11 cellular contexts compared by ENCODE assay signal in genomic region chr19:15025237-15025636, GRCh38. TPM values are rescaled to one million over a fixed set of nuclear protein-coding genes. Genes with fewer than 3 reads are reported as not detected.
DNase-seq lines count a peak whose midpoint lies in the region; ATAC-seq and TF ChIP-seq lines count a peak whose summit lies in the region.
"Had no signal": no experiment of that assay in that cellular context is flagged by ENCODE, and none has a peak within 500 bp of the region (broad histone marks: within the 10 kb centered on the region; RNA-seq: fewer than 3 reads in every experiment).

No MANE protein-coding gene starts in this region.

- H3K4me1 Mint-ChIP-seq in CD8-positive, alpha-beta T cell (ENCODE audit: low read depth) = no peaks in the 10 kb centered on the region

- H3K27me3 Mint-ChIP-seq in CD8-positive, alpha-beta T cell (ENCODE audit: low read depth) = peaks cover 5% of the 10 kb centered on the region

- intact Hi-C loops in Panc1 (cut with micrococcal nuclease; ENCODE audit: unreplicated experiment) = loop anchor here (10.0 kb wide), 1 partner anchor 110 kb away; no protein-coding TSS in a partner anchor
- intact Hi-C loops in CD8-positive, alpha-beta T cell (cut with DNase I, micrococcal nuclease) = no loop called here

- no peaks in the 10 kb centered on the region for H3K27me3 ChIP-seq in Panc1 (ENCODE audit: control insufficient read depth, insufficient read depth, low read length)
- no peaks in the 10 kb centered on the region for H3K27me3 ChIP-seq in CD8-positive, alpha-beta T cell (ENCODE audit: insufficient read depth, low read length)

- H3K27ac ChIP-seq in Panc1 (ENCODE audit: low read length) = no peak overlapping the region
- no peak overlapping the region for H3K27ac ChIP-seq in CD8-positive, alpha-beta T cell (ENCODE audit: low read depth, low read length)

- H3K36me3 ChIP-seq in Panc1 (ENCODE audit: control insufficient read depth, insufficient read depth, low read length) = no peaks in the 10 kb centered on the region
- no peaks in the 10 kb centered on the region for H3K36me3 ChIP-seq in CD8-positive, alpha-beta T cell (ENCODE audit: insufficient read depth, low read length)

- DNase-seq in ELF-1 (ENCODE audit: low read depth, low spot score) (peak; percentile 10), H4 (ENCODE audit: low spot score) (peak; percentile 39), Panc1 (ENCODE audit: low read depth, low spot score) (no peak), left kidney (ENCODE audit: low read depth, low spot score) (peak; percentile 7)
- DNase-seq in CD8-positive, alpha-beta T cell = no peak
- DNase-seq: NCI-H446 treated with DMSO at 0.1 percent for 48 hours; stimulated activated CD4-positive, alpha-beta T cell treated with anti-CD3 and anti-CD28 coated beads, Interleukin-1b, Interleukin-23, amount 100 ng/mL, for 48 hours had no signal

- peak; percentile 65 for TF ChIP-seq CTCF in Panc1 (IDR thresholded peaks at IDR 0.05)
- TF ChIP-seq CTCF in CD8-positive, alpha-beta T cell (IDR thresholded peaks at IDR 0.05) = no peak

- no peaks in the 10 kb centered on the region for H3K9me3 Mint-ChIP-seq in CD8-positive, alpha-beta T cell
- H3K9me3 Mint-ChIP-seq: dendritic cell treated with granulocyte-macrophage colony-stimulating factor and Interleukin-4, amounts not matched to agents 40 ng/mL and 50 ng/mL, for 4 days had no signal

- H3K27ac Mint-ChIP-seq in CD8-positive, alpha-beta T cell = no peak overlapping the region
- H3K27ac Mint-ChIP-seq: dendritic cell treated with granulocyte-macrophage colony-stimulating factor and Interleukin-4, amounts not matched to agents 40 ng/mL and 50 ng/mL, for 4 days had no signal

- no peaks in the 10 kb centered on the region for H3K36me3 Mint-ChIP-seq in CD8-positive, alpha-beta T cell

- no peak overlapping the region for H3K4me3 ChIP-seq in Panc1 (ENCODE audit: low read depth in 2 of 2, low read length in 2 of 2)
- no peak overlapping the region for H3K4me3 ChIP-seq in CD8-positive, alpha-beta T cell (ENCODE audit: low read depth, low read length)

- no peaks in the 10 kb centered on the region for H3K4me1 ChIP-seq in Panc1 (ENCODE audit: control insufficient read depth, insufficient read depth, low read length)
- no peaks in the 10 kb centered on the region for H3K4me1 ChIP-seq in CD8-positive, alpha-beta T cell (ENCODE audit: insufficient read depth, low read length)

- peak; percentile 71; the same call in 1 of the 2 replicates for ATAC-seq in Panc1
- ATAC-seq in CD8-positive, alpha-beta T cell = no peak
- ATAC-seq in GM18868 (IDR thresholded peaks at IDR 0.05; ENCODE audit: unreplicated experiment) = no peak
- ATAC-seq in HG02938 (IDR thresholded peaks at IDR 0.05; ENCODE audit: unreplicated experiment) = no peak
- ATAC-seq in GM19467 (IDR thresholded peaks at IDR 0.05; ENCODE audit: unreplicated experiment) = no peak

- no TSS peak for BruUV-seq in Panc1 (replicated peaks; lab: Mats Ljungman, UMichigan)

- CTCF ChIA-PET in Panc1 (lab: Charles Lee) = interaction anchor here (0.7 kb wide), 1 partner anchor 138 kb away, joined by 9 read pairs; no protein-coding TSS in a partner anchor
- CTCF ChIA-PET in CD8-positive, alpha-beta T cell (lab: Charles Lee) = no interaction called here

- in situ Hi-C loops in Panc1 (cut with HindIII; ENCODE audit: low pct_unique_long_range_greater_than_20kb, low sequenced_read_pairs) = no loop called here

- POLR2A ChIA-PET in Panc1 (lab: Charles Lee) = interaction anchor here (0.7 kb wide), 1 partner anchor 23 kb away, joined by 7 read pairs; no protein-coding TSS in a partner anchor
- POLR2A ChIA-PET in CD8-positive, alpha-beta T cell (lab: Charles Lee) = interaction anchor here (0.7 kb wide), 1 partner anchor 12 kb away, joined by 3 read pairs; no protein-coding TSS in a partner anchor

- H3K9me3 ChIP-seq in Panc1 (ENCODE audit: control insufficient read depth, insufficient read depth, low read depth, low read length) = no peaks in the 10 kb centered on the region
- no peaks in the 10 kb centered on the region for H3K9me3 ChIP-seq in CD8-positive, alpha-beta T cell (ENCODE audit: low read length)

- no peak overlapping the region for H3K4me3 Mint-ChIP-seq in CD8-positive, alpha-beta T cell
- H3K4me3 Mint-ChIP-seq: dendritic cell treated with granulocyte-macrophage colony-stimulating factor and Interleukin-4, amounts not matched to agents 40 ng/mL and 50 ng/mL, for 4 days had no signal

RNA-seq across cellular contexts. Expression of gene CASP14, which starts 24.0 kb away (rescaled TPM):
- total RNA-seq in H4 (2014; rRNA removed; shearing (Covaris generic)) = not detected in 2 replicates
- not detected for total RNA-seq in Panc1 (2021; ENCODE audit: unreplicated experiment)
- polyA plus RNA-seq in Panc1 (2012; ENCODE audit: insufficient read length) = 0.11 TPM
- total RNA-seq in CD8-positive, alpha-beta T cell = not detected

RNA-seq across cellular contexts. Expression of gene SLC1A6, which starts 45.6 kb away (rescaled TPM):
- total RNA-seq in H4 (2014; rRNA removed; shearing (Covaris generic)) = 0.06 TPM in 1 of 2 replicates, not detected in the other
- total RNA-seq in Panc1 (2021; ENCODE audit: unreplicated experiment) = 0.15 TPM
- 0.31 TPM for polyA plus RNA-seq in Panc1 (2012; ENCODE audit: insufficient read length)
- not detected for total RNA-seq in CD8-positive, alpha-beta T cell

RNA-seq across cellular contexts. Expression of gene OR1I1, which starts 56.8 kb away (rescaled TPM):
- not detected in 2 replicates for total RNA-seq in H4 (2014; rRNA removed; shearing (Covaris generic))
- total RNA-seq in Panc1 (2021; ENCODE audit: unreplicated experiment) = not detected
- not detected for polyA plus RNA-seq in Panc1 (2012; ENCODE audit: insufficient read length)
- total RNA-seq in CD8-positive, alpha-beta T cell = not detected

Comparison
In these comparisons a context has a peak if more than half of its experiments do, and no peak if none do; other contexts are left out.
1. DNase-seq: peak in ELF-1 (single experiment), H4 (single experiment) and left kidney (single experiment); none in Panc1 (single experiment) and CD8-positive, alpha-beta T cell (0 of 7).